1 cellular context compared by ENCODE assay signal in genomic region chr14:52876806-52877205, GRCh38.
TF ChIP-seq lines count a peak whose summit lies in the region.

No MANE protein-coding gene starts in this region.

TF ChIP-seq in WTC11, 78 proteins besides CTCF, POLR2A, EP300 and RAD21 (continued from another document):
- TF ChIP-seq, protein P1, sequence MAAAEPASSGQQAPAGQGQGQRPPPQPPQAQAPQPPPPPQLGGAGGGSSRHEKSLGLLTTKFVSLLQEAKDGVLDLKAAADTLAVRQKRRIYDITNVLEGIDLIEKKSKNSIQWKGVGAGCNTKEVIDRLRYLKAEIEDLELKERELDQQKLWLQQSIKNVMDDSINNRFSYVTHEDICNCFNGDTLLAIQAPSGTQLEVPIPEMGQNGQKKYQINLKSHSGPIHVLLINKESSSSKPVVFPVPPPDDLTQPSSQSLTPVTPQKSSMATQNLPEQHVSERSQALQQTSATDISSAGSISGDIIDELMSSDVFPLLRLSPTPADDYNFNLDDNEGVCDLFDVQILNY (CRISPR knock-in tag; IDR thresholded peaks at IDR 0.05) = no peak
- no peak for TF ChIP-seq ZNF416 (CRISPR knock-in tag; IDR thresholded peaks at IDR 0.05)
- TF ChIP-seq FOXP1 (CRISPR knock-in tag; IDR thresholded peaks at IDR 0.05; ENCODE audit: borderline replicate concordance) = no peak
- TF ChIP-seq RELA (CRISPR knock-in tag; IDR thresholded peaks at IDR 0.05; ENCODE audit: borderline replicate concordance) = no peak
- no peak for TF ChIP-seq KAT7 (CRISPR knock-in tag; IDR thresholded peaks at IDR 0.05; ENCODE audit: borderline replicate concordance)
- TF ChIP-seq SMAD4 (CRISPR knock-in tag; IDR thresholded peaks at IDR 0.05) = no peak
